ENCODE assay signal across 21 cellular contexts in the genomic region with DNA sequence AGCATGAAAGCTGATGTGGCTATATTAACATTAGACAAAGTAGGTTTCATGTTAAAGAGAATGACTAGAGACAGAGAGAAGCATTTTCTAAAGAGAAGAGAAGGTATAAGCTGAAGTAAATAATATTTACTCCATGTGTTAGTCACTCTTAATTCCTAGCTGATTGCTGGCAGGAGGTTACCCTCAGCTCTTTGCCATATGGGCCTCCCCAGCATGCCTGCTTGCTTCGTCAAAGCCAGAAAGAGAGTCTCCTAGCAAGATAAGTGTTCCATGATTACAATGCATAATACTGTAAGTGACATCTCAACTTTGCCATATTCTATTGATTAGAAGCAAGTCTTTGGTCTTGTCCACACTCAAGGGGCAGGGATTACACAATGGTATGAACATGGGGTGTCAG.
DNase-seq lines count a peak whose midpoint lies in the region; ATAC-seq and TF ChIP-seq lines count a peak whose summit lies in the region.
"Had no signal": no experiment of that assay in that cellular context is flagged by ENCODE, and none has a peak within 500 bp of the region (broad histone marks: within the 10 kb centered on the region; RNA-seq: fewer than 3 reads in every experiment).

No MANE protein-coding gene starts in this region.

- CTCF ChIA-PET in PC-3 (lab: Charles Lee), result no interaction called here

- H3K4me1 Mint-ChIP-seq in endodermal cell, result peaks cover 7% of the 10 kb centered on the region

- no peaks in the 10 kb centered on the region for H3K36me3 ChIP-seq in right atrium auricular region
- H3K36me3 ChIP-seq in PC-3 (ENCODE audit: low read depth, low read length), result no peaks in the 10 kb centered on the region
- H3K36me3 ChIP-seq in endodermal cell (ENCODE audit: control insufficient read depth, insufficient read depth, low read length), result no peaks in the 10 kb centered on the region
- no peaks in the 10 kb centered on the region for H3K36me3 ChIP-seq in vagina
- H3K36me3 ChIP-seq: SJSA1 had no signal

- no peak overlapping the region for H3K4me3 Mint-ChIP-seq in endodermal cell
- H3K4me3 Mint-ChIP-seq: GM23338 had no signal

- H3K36me3 Mint-ChIP-seq in endodermal cell (ENCODE audit: low read depth), result no peaks in the 10 kb centered on the region

- H4K20me1 ChIP-seq in PC-3 (ENCODE audit: low read length), result no peaks in the 10 kb centered on the region

- in situ Hi-C loops in GM13977 (cut with MboI; ENCODE audit: low pct_unique_long_range_greater_than_20kb, low sequenced_read_pairs, unreplicated experiment), result no loop called here

- no peak for ATAC-seq in right cardiac atrium
- ATAC-seq in PC-3, result peak; percentile 51
- ATAC-seq in HG02981 (IDR thresholded peaks at IDR 0.05; ENCODE audit: unreplicated experiment), result no peak
- no peak for ATAC-seq in HG03175 (IDR thresholded peaks at IDR 0.05; ENCODE audit: unreplicated experiment)
- ATAC-seq: GM23338 had no signal

- H3K4me3 ChIP-seq in right atrium auricular region, result no peak overlapping the region
- no peak overlapping the region for H3K4me3 ChIP-seq in right cardiac atrium (ENCODE audit: low read length)
- no peak overlapping the region for H3K4me3 ChIP-seq in PC-3 (ENCODE audit: low read length)
- no peak overlapping the region for H3K4me3 ChIP-seq in endodermal cell (ENCODE audit: low read length)
- no peak overlapping the region for H3K4me3 ChIP-seq in vagina
- H3K4me3 ChIP-seq: GM23338, SJSA1 had no signal

- no peak for TF ChIP-seq CTCF in right atrium auricular region (IDR thresholded peaks at IDR 0.05)
- no peak for TF ChIP-seq CTCF in PC-3 (conservative IDR thresholded peaks at IDR 0.05; ENCODE audit: low read depth, low read length)
- no peak for TF ChIP-seq CTCF in endodermal cell (conservative IDR thresholded peaks at IDR 0.05)
- TF ChIP-seq CTCF in vagina (IDR thresholded peaks at IDR 0.05), result no peak
- no peak for TF ChIP-seq CTCF in GM13977 (IDR thresholded peaks at IDR 0.05; ENCODE audit: extremely low read depth, insufficient read depth, missing control alignments)

- H3K27ac Mint-ChIP-seq in endodermal cell, result no peak overlapping the region
- H3K27ac Mint-ChIP-seq: GM23338 had no signal

- H3K27me3 ChIP-seq in right atrium auricular region (no peaks in the 10 kb centered on the region), right cardiac atrium (ENCODE audit: control insufficient read depth, insufficient read depth) (no peaks in the 10 kb centered on the region), PC-3 (ENCODE audit: low read length) (no peaks in the 10 kb centered on the region), endodermal cell (ENCODE audit: control insufficient read depth, insufficient read depth, low read length, poor library complexity, severe bottlenecking) (no peaks in the 10 kb centered on the region), vagina (no peaks in the 10 kb centered on the region)
- H3K27me3 ChIP-seq: SJSA1 had no signal

- POLR2A ChIA-PET in PC-3 (lab: Charles Lee; ENCODE audit: unreplicated experiment), result no interaction called here

- TF ChIP-seq POLR2A in vagina (IDR thresholded peaks at IDR 0.05), result no peak

- no TSS peak for BruUV-seq in PC-3 (replicated peaks; lab: Mats Ljungman, UMichigan)

- H3K79me2 ChIP-seq in PC-3 (ENCODE audit: low read length), result no peaks in the 10 kb centered on the region

- H3K4me2 ChIP-seq in PC-3 (ENCODE audit: low read length), result peak overlapping the region; percentile 29; the same call in 1 of the 2 replicates
- H3K4me2 ChIP-seq: GM23338, KMS-11 had no signal

- no peak overlapping the region for H2AFZ ChIP-seq in PC-3 (ENCODE audit: low read length)
- H2AFZ ChIP-seq: GM23338 had no signal

- WGBS in right cardiac atrium, result 81% methylated on average over 1 of the region's 1 CpG
- WGBS in endodermal cell (ENCODE audit: insufficient coverage in 1 of 2, insufficient read length in 1 of 2), 2 experiments, result 90 to 100% methylated on average over 1 of the region's 1 CpG

- no peaks in the 10 kb centered on the region for H3K27me3 Mint-ChIP-seq in endodermal cell (ENCODE audit: insufficient read depth)

- DNase-seq in right atrium auricular region (ENCODE audit: low spot score) (peak; percentile 30), right cardiac atrium (no peak), PC-3 (peak; percentile 43), endodermal cell (peak; percentile 22), vagina (ENCODE audit: extremely low spot score in 2 of 2) (peak; percentile 10 to 16), GM13977 (ENCODE audit: low spot score) (no peak)
- DNase-seq: AML-193, COR-L47, DMS79, GF-D8, NCI-H1092, NCI-H146, NCI-H2081 treated with DMSO at 0.1 percent for 48 hours, NCI-H2227 treated with DMSO at 0.1 percent for 48 hours, NCI-H526 treated with DMSO at 0.1 percent for 48 hours, OCI-M1 had no signal

- H3K27ac ChIP-seq in right atrium auricular region (no peak overlapping the region), right cardiac atrium (ENCODE audit: low read length) (no peak overlapping the region), PC-3 (ENCODE audit: low read length) (no peak overlapping the region), endodermal cell (ENCODE audit: low read depth, low read length) (no peak overlapping the region), vagina (no peak overlapping the region)
- H3K27ac ChIP-seq: KMS-11, SJSA1 had no signal

- H3K9me3 ChIP-seq in right atrium auricular region, result no peaks in the 10 kb centered on the region
- no peaks in the 10 kb centered on the region for H3K9me3 ChIP-seq in right cardiac atrium (ENCODE audit: control insufficient read depth, low read length)
- no peaks in the 10 kb centered on the region for H3K9me3 ChIP-seq in PC-3 (ENCODE audit: low read length)
- no peaks in the 10 kb centered on the region for H3K9me3 ChIP-seq in endodermal cell (ENCODE audit: control insufficient read depth, low read length)
- no peaks in the 10 kb centered on the region for H3K9me3 ChIP-seq in vagina
- H3K9me3 ChIP-seq: SJSA1 had no signal

- H3F3A ChIP-seq in PC-3 (ENCODE audit: low read length, unreplicated experiment), result no peaks in the 10 kb centered on the region

- intact Hi-C loops in right cardiac atrium (cut with DNase I) (no loop called here), PC-3 (cut with micrococcal nuclease) (no loop called here), vagina (cut with DNase I) (no loop called here)

- H3K4me1 ChIP-seq in right atrium auricular region, result no peaks in the 10 kb centered on the region
- no peaks in the 10 kb centered on the region for H3K4me1 ChIP-seq in right cardiac atrium (ENCODE audit: control insufficient read depth, insufficient read depth, low read length)
- peaks cover 26% of the 10 kb centered on the region for H3K4me1 ChIP-seq in PC-3 (ENCODE audit: insufficient read depth, low read length)
- H3K4me1 ChIP-seq in endodermal cell (ENCODE audit: control insufficient read depth, insufficient read depth, low read length), result no peaks in the 10 kb centered on the region
- H3K4me1 ChIP-seq in vagina, result no peaks in the 10 kb centered on the region
- H3K4me1 ChIP-seq: SJSA1 had no signal

- H3K9me3 Mint-ChIP-seq in endodermal cell, result peaks cover 20% of the 10 kb centered on the region

- H3K9ac ChIP-seq in PC-3 (ENCODE audit: low read length) (no peak overlapping the region), endodermal cell (ENCODE audit: extremely low read depth, low read length, poor library complexity, severe bottlenecking) (no peak overlapping the region)
- H3K9ac ChIP-seq: KMS-11 had no signal

- H3K9me2 ChIP-seq in PC-3 (replicated peaks; ENCODE audit: low read length), result no peaks in the 10 kb centered on the region; the same call in 1 of the 2 replicates

Comparison
In these comparisons a context has a peak if more than half of its experiments do, and no peak if none do; other contexts are left out.
1. DNase-seq: peak in right atrium auricular region (single experiment), PC-3 (single experiment), endodermal cell (single experiment) and vagina (2 of 2); none in right cardiac atrium (0 of 3) and GM13977 (single experiment).